In genomic region chr7:3738964-3739363, GRCh38 we compare ENCODE assay signal across 25 cellular contexts.
"Had no signal": no experiment of that assay in that cellular context is flagged by ENCODE, and none has a peak within 500 bp of the region (broad histone marks: within the 10 kb centered on the region; RNA-seq: fewer than 3 reads in every experiment).

No MANE protein-coding gene starts in this region.

- H3K27ac ChIP-seq: esophagus muscularis mucosa, hepatocyte, spleen, thyroid gland, upper lobe of right lung had no signal

- H3K27ac Mint-ChIP-seq: activated naive CD4-positive, alpha-beta T cell treated with anti-CD3 and anti-CD28 coated beads for 36 hours; effector memory CD8-positive, alpha-beta T cell; immature natural killer cell; mesothelial cell of epicardium; natural killer cell treated with Interleukin-12 subunit alpha and Interleukin-12 subunit beta and Interleukin-15 and Interleukin-18, amount 100 ng/mL, for 72 hours; progenitor cell of endocrine pancreas; T-helper 17 cell had no signal

- H3K79me2 ChIP-seq: hepatocyte had no signal

- H3K4me2 ChIP-seq: hepatocyte had no signal

- H3K4me3 ChIP-seq: esophagus muscularis mucosa, hepatocyte, spleen, thyroid gland, upper lobe of right lung had no signal

- FAIRE-seq: endothelial cell of umbilical vein had no signal

- H3K9me3 ChIP-seq: thyroid gland had no signal

- H3K4me1 ChIP-seq: thyroid gland, upper lobe of right lung had no signal

- H3K36me3 ChIP-seq: esophagus muscularis mucosa, spleen, thyroid gland, upper lobe of right lung had no signal

- DNase-seq: activated CD4-positive, alpha-beta T cell treated with anti-CD3 and anti-CD28 coated beads for 4 hours; activated CD4-positive, alpha-beta T cell treated with anti-CD3 and anti-CD28 coated beads, Interleukin-2, amount 50 U/mL, for 48 hours; activated CD4-positive, CD25-positive, alpha-beta regulatory T cell; activated naive CD4-positive, alpha-beta T cell treated with anti-CD3 and anti-CD28 coated beads for 36 hours; activated T-cell treated with anti-CD3 and anti-CD28 coated beads, Interleukin-2, amount 50 U/mL, for 48 hours; amygdala; cerebellar nuclear complex; effector memory CD8-positive, alpha-beta T cell; glutamatergic neuron; immature natural killer cell; kidney glomerular epithelial cell; left ventricle myocardium superior; mammary epithelial cell; spleen; stimulated activated CD4-positive, alpha-beta T cell treated with anti-CD3 and anti-CD28 coated beads, Interleukin-4, amount 100 ng/mL, for 24 hours; stimulated activated naive CD8-positive, alpha-beta T cell treated with anti-CD3 and anti-CD28 coated beads, Interleukin-15, Interleukin-2, amounts not matched to agents 100 U/mL and 50 U/mL, for 24 hours; T-helper 17 cell; thyroid gland; upper lobe of right lung had no signal

- ATAC-seq: effector memory CD8-positive, alpha-beta T cell; left ventricle myocardium superior; natural killer cell treated with Interleukin-12 subunit alpha and Interleukin-12 subunit beta and Interleukin-15 and Interleukin-18, amount 100 ng/mL, for 72 hours; stimulated activated naive CD8-positive, alpha-beta T cell treated with anti-CD3 and anti-CD28 coated beads, Interleukin-15, Interleukin-2, amounts not matched to agents 100 U/mL and 50 U/mL, for 24 hours; T-helper 17 cell; upper lobe of right lung had no signal

- H3K27me3 ChIP-seq: esophagus muscularis mucosa, hepatocyte, spleen, thyroid gland, upper lobe of right lung had no signal

- H2AFZ ChIP-seq: hepatocyte had no signal
